In genomic region chr1:8911416-8912309, GRCh38 we compare ENCODE assay signal across 2 cellular contexts.
TF ChIP-seq lines count a peak whose summit lies in the region.

No MANE protein-coding gene starts in this region.

TF ChIP-seq in GM23338, 12 proteins besides CTCF, POLR2A, EP300 and RAD21:
- TF ChIP-seq STAT1 (IDR thresholded peaks at IDR 0.05; ENCODE audit: unreplicated experiment) (no peak), ZNF114 (CRISPR knock-in tag; IDR thresholded peaks at IDR 0.05) (no peak), EZH2phosphoT487 (IDR thresholded peaks at IDR 0.05; ENCODE audit: unreplicated experiment) (no peak), ZNF331 (CRISPR knock-in tag; IDR thresholded peaks at IDR 0.05; ENCODE audit: low read depth) (no peak), EZH2 (IDR thresholded peaks at IDR 0.05; ENCODE audit: low read depth, unreplicated experiment) (no peak), POLR2AphosphoS5 (IDR thresholded peaks at IDR 0.05; ENCODE audit: low read depth) (no peak), JUNB (IDR thresholded peaks at IDR 0.05; ENCODE audit: unreplicated experiment) (no peak), CREB1 (CRISPR knock-in tag; IDR thresholded peaks at IDR 0.05; ENCODE audit: low read depth) (no peak), NANOG (IDR thresholded peaks at IDR 0.05; ENCODE audit: borderline replicate concordance) (no peak)
- TF ChIP-seq, protein P1, sequence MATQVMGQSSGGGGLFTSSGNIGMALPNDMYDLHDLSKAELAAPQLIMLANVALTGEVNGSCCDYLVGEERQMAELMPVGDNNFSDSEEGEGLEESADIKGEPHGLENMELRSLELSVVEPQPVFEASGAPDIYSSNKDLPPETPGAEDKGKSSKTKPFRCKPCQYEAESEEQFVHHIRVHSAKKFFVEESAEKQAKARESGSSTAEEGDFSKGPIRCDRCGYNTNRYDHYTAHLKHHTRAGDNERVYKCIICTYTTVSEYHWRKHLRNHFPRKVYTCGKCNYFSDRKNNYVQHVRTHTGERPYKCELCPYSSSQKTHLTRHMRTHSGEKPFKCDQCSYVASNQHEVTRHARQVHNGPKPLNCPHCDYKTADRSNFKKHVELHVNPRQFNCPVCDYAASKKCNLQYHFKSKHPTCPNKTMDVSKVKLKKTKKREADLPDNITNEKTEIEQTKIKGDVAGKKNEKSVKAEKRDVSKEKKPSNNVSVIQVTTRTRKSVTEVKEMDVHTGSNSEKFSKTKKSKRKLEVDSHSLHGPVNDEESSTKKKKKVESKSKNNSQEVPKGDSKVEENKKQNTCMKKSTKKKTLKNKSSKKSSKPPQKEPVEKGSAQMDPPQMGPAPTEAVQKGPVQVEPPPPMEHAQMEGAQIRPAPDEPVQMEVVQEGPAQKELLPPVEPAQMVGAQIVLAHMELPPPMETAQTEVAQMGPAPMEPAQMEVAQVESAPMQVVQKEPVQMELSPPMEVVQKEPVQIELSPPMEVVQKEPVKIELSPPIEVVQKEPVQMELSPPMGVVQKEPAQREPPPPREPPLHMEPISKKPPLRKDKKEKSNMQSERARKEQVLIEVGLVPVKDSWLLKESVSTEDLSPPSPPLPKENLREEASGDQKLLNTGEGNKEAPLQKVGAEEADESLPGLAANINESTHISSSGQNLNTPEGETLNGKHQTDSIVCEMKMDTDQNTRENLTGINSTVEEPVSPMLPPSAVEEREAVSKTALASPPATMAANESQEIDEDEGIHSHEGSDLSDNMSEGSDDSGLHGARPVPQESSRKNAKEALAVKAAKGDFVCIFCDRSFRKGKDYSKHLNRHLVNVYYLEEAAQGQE (IDR thresholded peaks at IDR 0.05; ENCODE audit: unreplicated experiment) = no peak
- TF ChIP-seq, protein P2, sequence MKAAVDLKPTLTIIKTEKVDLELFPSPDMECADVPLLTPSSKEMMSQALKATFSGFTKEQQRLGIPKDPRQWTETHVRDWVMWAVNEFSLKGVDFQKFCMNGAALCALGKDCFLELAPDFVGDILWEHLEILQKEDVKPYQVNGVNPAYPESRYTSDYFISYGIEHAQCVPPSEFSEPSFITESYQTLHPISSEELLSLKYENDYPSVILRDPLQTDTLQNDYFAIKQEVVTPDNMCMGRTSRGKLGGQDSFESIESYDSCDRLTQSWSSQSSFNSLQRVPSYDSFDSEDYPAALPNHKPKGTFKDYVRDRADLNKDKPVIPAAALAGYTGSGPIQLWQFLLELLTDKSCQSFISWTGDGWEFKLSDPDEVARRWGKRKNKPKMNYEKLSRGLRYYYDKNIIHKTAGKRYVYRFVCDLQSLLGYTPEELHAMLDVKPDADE (IDR thresholded peaks at IDR 0.05) = no peak
- TF ChIP-seq, protein P3, sequence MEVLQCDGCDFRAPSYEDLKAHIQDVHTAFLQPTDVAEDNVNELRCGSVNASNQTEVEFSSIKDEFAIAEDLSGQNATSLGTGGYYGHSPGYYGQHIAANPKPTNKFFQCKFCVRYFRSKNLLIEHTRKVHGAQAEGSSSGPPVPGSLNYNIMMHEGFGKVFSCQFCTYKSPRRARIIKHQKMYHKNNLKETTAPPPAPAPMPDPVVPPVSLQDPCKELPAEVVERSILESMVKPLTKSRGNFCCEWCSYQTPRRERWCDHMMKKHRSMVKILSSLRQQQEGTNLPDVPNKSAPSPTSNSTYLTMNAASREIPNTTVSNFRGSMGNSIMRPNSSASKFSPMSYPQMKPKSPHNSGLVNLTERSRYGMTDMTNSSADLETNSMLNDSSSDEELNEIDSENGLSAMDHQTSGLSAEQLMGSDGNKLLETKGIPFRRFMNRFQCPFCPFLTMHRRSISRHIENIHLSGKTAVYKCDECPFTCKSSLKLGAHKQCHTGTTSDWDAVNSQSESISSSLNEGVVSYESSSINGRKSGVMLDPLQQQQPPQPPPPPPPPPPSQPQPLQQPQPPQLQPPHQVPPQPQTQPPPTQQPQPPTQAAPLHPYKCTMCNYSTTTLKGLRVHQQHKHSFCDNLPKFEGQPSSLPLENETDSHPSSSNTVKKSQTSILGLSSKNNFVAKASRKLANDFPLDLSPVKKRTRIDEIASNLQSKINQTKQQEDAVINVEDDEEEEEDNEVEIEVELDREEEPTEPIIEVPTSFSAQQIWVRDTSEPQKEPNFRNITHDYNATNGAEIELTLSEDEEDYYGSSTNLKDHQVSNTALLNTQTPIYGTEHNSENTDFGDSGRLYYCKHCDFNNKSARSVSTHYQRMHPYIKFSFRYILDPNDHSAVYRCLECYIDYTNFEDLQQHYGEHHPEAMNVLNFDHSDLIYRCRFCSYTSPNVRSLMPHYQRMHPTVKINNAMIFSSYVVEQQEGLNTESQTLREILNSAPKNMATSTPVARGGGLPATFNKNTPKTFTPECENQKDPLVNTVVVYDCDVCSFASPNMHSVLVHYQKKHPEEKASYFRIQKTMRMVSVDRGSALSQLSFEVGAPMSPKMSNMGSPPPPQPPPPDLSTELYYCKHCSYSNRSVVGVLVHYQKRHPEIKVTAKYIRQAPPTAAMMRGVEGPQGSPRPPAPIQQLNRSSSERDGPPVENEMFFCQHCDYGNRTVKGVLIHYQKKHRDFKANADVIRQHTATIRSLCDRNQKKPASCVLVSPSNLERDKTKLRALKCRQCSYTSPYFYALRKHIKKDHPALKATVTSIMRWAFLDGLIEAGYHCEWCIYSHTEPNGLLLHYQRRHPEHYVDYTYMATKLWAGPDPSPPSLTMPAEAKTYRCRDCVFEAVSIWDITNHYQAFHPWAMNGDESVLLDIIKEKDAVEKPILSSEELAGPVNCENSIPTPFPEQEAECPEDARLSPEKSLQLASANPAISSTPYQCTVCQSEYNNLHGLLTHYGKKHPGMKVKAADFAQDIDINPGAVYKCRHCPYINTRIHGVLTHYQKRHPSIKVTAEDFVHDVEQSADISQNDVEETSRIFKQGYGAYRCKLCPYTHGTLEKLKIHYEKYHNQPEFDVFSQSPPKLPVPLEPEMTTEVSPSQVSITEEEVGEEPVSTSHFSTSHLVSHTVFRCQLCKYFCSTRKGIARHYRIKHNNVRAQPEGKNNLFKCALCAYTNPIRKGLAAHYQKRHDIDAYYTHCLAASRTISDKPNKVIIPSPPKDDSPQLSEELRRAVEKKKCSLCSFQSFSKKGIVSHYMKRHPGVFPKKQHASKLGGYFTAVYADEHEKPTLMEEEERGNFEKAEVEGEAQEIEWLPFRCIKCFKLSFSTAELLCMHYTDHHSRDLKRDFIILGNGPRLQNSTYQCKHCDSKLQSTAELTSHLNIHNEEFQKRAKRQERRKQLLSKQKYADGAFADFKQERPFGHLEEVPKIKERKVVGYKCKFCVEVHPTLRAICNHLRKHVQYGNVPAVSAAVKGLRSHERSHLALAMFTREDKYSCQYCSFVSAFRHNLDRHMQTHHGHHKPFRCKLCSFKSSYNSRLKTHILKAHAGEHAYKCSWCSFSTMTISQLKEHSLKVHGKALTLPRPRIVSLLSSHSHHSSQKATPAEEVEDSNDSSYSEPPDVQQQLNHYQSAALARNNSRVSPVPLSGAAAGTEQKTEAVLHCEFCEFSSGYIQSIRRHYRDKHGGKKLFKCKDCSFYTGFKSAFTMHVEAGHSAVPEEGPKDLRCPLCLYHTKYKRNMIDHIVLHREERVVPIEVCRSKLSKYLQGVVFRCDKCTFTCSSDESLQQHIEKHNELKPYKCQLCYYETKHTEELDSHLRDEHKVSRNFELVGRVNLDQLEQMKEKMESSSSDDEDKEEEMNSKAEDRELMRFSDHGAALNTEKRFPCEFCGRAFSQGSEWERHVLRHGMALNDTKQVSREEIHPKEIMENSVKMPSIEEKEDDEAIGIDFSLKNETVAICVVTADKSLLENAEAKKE (CRISPR knock-in tag; IDR thresholded peaks at IDR 0.05) = no peak

TF ChIP-seq in K562, 482 proteins besides CTCF, POLR2A, EP300 and RAD21:
- TF ChIP-seq TCFL5 (CRISPR knock-in tag; conservative IDR thresholded peaks at IDR 0.05) = no peak
- no peak for TF ChIP-seq NCOA2 (IDR thresholded peaks at IDR 0.05; ENCODE audit: partially characterized antibody in 2 of 2)
- no peak for TF ChIP-seq ZNF121 (CRISPR knock-in tag; conservative IDR thresholded peaks at IDR 0.05)
- TF ChIP-seq ZNF79 (CRISPR knock-in tag; IDR thresholded peaks at IDR 0.05; ENCODE audit: low read depth) = no peak
- TF ChIP-seq HNRNPUL1 (IDR thresholded peaks at IDR 0.05; ENCODE audit: low read length) = no peak
- no peak for TF ChIP-seq ARID4B (CRISPR knock-in tag; IDR thresholded peaks at IDR 0.05)
- TF ChIP-seq, protein P4, sequence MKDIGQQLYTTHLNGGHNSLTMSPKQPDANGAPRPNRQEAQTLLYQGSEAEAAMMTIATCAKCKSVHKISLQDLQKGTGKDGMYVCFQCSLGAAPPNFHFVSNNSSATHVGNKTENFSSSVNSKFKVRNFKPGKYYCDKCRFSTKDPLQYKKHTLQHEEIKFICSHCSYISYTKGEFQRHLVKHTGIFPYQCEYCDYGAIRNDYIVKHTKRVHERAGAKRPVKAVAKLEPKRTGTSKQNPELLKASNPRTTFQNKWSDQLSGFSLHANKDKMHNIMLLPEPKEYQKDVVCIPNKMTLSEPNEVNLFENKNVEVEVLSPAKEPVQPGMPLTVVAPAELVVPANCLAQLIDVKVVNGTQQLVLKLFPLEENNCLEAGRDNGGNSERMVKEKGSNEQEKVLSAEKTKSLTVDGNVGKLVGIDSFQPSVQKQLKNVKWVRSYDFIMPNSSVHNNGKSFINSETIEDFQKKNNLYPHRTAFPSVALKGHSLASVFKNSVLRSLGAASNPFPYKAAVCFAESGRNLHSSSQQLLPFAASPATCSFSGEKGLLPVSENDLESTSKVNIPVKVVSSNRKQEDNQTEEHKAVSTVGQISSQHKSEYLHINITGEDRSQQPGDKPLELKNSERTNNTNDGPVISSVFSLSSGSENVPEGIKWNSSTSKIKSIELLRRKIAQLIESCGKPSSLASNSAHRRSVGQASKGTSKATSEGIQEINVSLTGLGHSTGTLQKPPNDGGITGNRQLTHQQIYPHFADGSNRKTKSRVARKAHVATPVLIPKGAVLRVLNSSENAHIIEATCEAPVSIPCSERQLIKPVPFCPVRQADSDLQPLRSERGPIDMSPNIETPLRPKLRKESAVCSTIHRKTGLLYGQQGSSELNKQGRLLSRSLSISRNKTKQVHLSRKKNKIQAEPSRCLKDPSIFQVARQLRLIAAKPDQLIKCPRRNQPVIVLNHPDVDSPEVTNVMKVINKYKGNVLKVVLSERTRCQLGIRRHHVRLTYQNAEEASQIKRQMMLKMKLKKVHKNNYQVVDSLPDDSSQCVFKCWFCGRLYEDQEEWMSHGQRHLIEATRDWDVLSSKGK (CRISPR knock-in tag; IDR thresholded peaks at IDR 0.05) = no peak
- no peak for TF ChIP-seq LARP7 (IDR thresholded peaks at IDR 0.05)
- no peak for TF ChIP-seq MAFF (IDR thresholded peaks at IDR 0.05; ENCODE audit: low read length)
- no peak for TF ChIP-seq TBL1XR1 (IDR thresholded peaks at IDR 0.05; ENCODE audit: low read length in 2 of 2)
- TF ChIP-seq RBBP5 (IDR thresholded peaks at IDR 0.05; ENCODE audit: borderline replicate concordance, insufficient read depth, low read length, poor library complexity, severe bottlenecking) = no peak
- TF ChIP-seq POLR3G (IDR thresholded peaks at IDR 0.05; ENCODE audit: extremely low read depth, insufficient read length, insufficient replicate concordance) = no peak
- TF ChIP-seq ZNF146 (CRISPR knock-in tag; IDR thresholded peaks at IDR 0.05; ENCODE audit: unreplicated experiment) = no peak
- no peak for TF ChIP-seq FUS (optimal IDR thresholded peaks at IDR 0.05; ENCODE audit: low read depth, low read length)
- no peak for TF ChIP-seq STAT5A (IDR thresholded peaks at IDR 0.05; ENCODE audit: borderline replicate concordance, low read length)
